21 cellular contexts compared by ENCODE assay signal in the genomic region with DNA sequence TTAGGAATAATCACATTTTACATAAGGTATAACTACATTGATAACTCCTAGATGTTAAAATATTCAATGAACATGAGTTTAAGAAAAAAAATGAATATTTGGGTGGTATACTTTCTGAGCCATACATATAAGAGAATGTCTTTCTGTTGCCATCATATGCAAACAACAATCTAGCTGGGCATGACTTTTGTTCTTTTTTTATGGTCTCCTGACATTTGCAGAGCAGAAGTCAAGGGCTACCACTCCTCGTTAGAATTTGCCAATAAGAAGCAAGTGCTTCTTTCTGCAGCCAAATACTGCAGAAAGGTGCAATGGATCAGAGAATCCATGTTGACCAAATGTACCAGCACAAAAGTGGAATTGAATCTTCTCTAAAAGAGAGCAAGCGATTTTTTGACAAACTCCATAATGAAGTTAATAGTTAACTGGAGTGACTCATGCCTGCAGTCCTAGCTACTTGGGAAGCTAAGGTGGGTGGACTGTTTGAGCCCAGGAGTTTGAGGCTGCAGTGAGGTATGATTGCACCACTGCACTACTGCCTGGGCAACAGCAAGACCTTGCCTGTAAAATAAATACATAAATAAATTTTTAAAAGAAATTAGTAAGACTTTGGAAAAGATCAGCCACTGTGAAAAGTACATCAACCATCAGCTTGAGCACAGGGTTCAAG. TPM values are rescaled to one million over a fixed set of nuclear protein-coding genes. Genes with fewer than 3 reads are reported as not detected.
DNase-seq lines count a peak whose midpoint lies in the region; ATAC-seq, FAIRE-seq and TF ChIP-seq lines count a peak whose summit lies in the region.
"Had no signal": no experiment of that assay in that cellular context is flagged by ENCODE, and none has a peak within 500 bp of the region (broad histone marks: within the 10 kb centered on the region; RNA-seq: fewer than 3 reads in every experiment).

No MANE protein-coding gene starts in this region.

- WGBS in A549 (ENCODE audit: missing lambda C conversion rate), result 0% methylated on average over 2 of the region's 2 CpGs

- no peak for TF ChIP-seq POLR2A in A549 (IDR thresholded peaks at IDR 0.05; ENCODE audit: low read length)

- H3K4me3 ChIP-seq in A549 (no peak overlapping the region), colonic mucosa (no peak overlapping the region), left lung (no peak overlapping the region)
- H3K4me3 ChIP-seq: tibial artery had no signal

- H3K9me3 ChIP-seq in A549 (no peaks in the 10 kb centered on the region), colonic mucosa (no peaks in the 10 kb centered on the region), left lung (no peaks in the 10 kb centered on the region)
- H3K9me3 ChIP-seq: BE2C, neutrophil, tibial artery had no signal

- DNase-seq in A549 (ENCODE audit: low read depth in 1 of 2, low spot score in 1 of 2) (peak in 1 of 2 experiments; percentile 62), LoVo (ENCODE audit: low spot score) (peak; percentile 63), colonic mucosa (peak; percentile 23), left lung (no peak)
- DNase-seq: activated CD4-positive, alpha-beta memory T cell treated with anti-CD3 and anti-CD28 coated beads, Interleukin-2, amount 10 ng/mL, durations not matched to agents 7 days and 5 days; activated gamma-delta T cell treated with Interleukin-2 at 50 U/mL for 16 hours; BE2C; COR-L47; hypothalamus; KG1; NCI-H1694 treated with DMSO at 0.1 percent for 48 hours; NCI-H774; stimulated activated CD4-positive, alpha-beta T cell treated with anti-CD3 and anti-CD28 coated beads, Interleukin-4, amount 100 ng/mL, for 1 hour; stimulated activated naive CD8-positive, alpha-beta T cell treated with anti-CD3 and anti-CD28 coated beads, Interleukin-15, Interleukin-2, amounts not matched to agents 100 U/mL and 50 U/mL, for 24 hours; tibial artery had no signal

- H3K27ac ChIP-seq in A549 (peak overlapping the region; percentile 49 to 53; a peak in 5 of 6 replicates), colonic mucosa (peak overlapping the region; percentile 4), left lung (no peak overlapping the region)
- H3K27ac ChIP-seq: neutrophil, tibial artery had no signal

- TF ChIP-seq EP300 in A549 (IDR thresholded peaks at IDR 0.05), result no peak

- ATAC-seq in A549 (peak; percentile 62 to 86; a peak in 5 of 6 replicates), left lung (peak; percentile 50), GM19328 (IDR thresholded peaks at IDR 0.05; ENCODE audit: unreplicated experiment) (no peak), HG02763 (IDR thresholded peaks at IDR 0.05; ENCODE audit: unreplicated experiment) (no peak), HG02623 (IDR thresholded peaks at IDR 0.05; ENCODE audit: unreplicated experiment) (no peak), HG02571 (IDR thresholded peaks at IDR 0.05; ENCODE audit: unreplicated experiment) (no peak)
- ATAC-seq: esophagus mucosa; stimulated activated naive CD8-positive, alpha-beta T cell treated with anti-CD3 and anti-CD28 coated beads, Interleukin-15, Interleukin-2, amounts not matched to agents 100 U/mL and 50 U/mL, for 24 hours had no signal

- FAIRE-seq in A549 (lab: Jason Lieb, UNC), result peak; percentile 67

- H3K4me1 ChIP-seq in A549 (peaks cover 14% of the 10 kb centered on the region), colonic mucosa (no peaks in the 10 kb centered on the region), left lung (no peaks in the 10 kb centered on the region)
- H3K4me1 ChIP-seq: BE2C, tibial artery had no signal

- peak overlapping the region; percentile 69 for H3K4me2 ChIP-seq in A549

- no peaks in the 10 kb centered on the region for H3K27me3 ChIP-seq in colonic mucosa
- no peaks in the 10 kb centered on the region for H3K27me3 ChIP-seq in left lung
- H3K27me3 ChIP-seq: BE2C, neutrophil, tibial artery had no signal

- TF ChIP-seq CTCF in A549 (IDR thresholded peaks at IDR 0.05) (no peak), colonic mucosa (IDR thresholded peaks at IDR 0.05) (no peak), left lung (IDR thresholded peaks at IDR 0.05) (no peak)

- H3K36me3 ChIP-seq in colonic mucosa (no peaks in the 10 kb centered on the region), left lung (no peaks in the 10 kb centered on the region)
- H3K36me3 ChIP-seq: BE2C, neutrophil, tibial artery had no signal

- no peak overlapping the region for H3K9ac ChIP-seq in colonic mucosa (ENCODE audit: low read depth in 2 of 2, low read length in 2 of 2)

- TF ChIP-seq RAD21 in A549 (conservative IDR thresholded peaks at IDR 0.05 in 1 of 2, IDR thresholded peaks at IDR 0.05 in 1 of 2), result no peak

- POLR2A ChIA-PET in A549 (lab: Yijun Ruan, JAX), result interaction anchor here (0.6 to 1.0 kb wide), 2 partner anchors 195 to 416 kb away, joined by 3 to 4 read pairs; no protein-coding TSS in a partner anchor

- CTCF ChIA-PET in A549 (lab: Yijun Ruan, JAX), result interaction anchor here (1.5 to 3.1 kb wide), 4 partner anchors 9 to 224 kb away, joined by 3 to 15 read pairs (median 3); no protein-coding TSS in a partner anchor

- intact Hi-C loops in colonic mucosa (cut with DNase I) (no loop called here), left lung (cut with DNase I) (no loop called here)

TF ChIP-seq in A549, 52 proteins besides CTCF, POLR2A, EP300 and RAD21:
- TF ChIP-seq FOSL2 (IDR thresholded peaks at IDR 0.05), result peak; percentile 57
- TF ChIP-seq FOSL2 (CRISPR knock-in tag; IDR thresholded peaks at IDR 0.05), result peak; percentile 53; the same call in 1 of the 2 replicates
- no peak for TF ChIP-seq ZSCAN20 (CRISPR knock-in tag; IDR thresholded peaks at IDR 0.05)
- TF ChIP-seq, protein P1, sequence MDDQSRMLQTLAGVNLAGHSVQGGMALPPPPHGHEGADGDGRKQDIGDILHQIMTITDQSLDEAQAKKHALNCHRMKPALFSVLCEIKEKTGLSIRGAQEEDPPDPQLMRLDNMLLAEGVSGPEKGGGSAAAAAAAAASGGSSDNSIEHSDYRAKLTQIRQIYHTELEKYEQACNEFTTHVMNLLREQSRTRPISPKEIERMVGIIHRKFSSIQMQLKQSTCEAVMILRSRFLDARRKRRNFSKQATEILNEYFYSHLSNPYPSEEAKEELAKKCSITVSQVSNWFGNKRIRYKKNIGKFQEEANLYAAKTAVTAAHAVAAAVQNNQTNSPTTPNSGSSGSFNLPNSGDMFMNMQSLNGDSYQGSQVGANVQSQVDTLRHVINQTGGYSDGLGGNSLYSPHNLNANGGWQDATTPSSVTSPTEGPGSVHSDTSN (IDR thresholded peaks at IDR 0.05), result no peak
- TF ChIP-seq JUNB (IDR thresholded peaks at IDR 0.05), result 0 out of 2 replicates have a peak, but pooled peaks have one; percentile 27
- TF ChIP-seq SMC3 (IDR thresholded peaks at IDR 0.05), result peak; percentile 18; the same call in 1 of the 3 replicates
- TF ChIP-seq CEBPB (IDR thresholded peaks at IDR 0.05), result peak; percentile 26 to 52; a peak in 1 of 4 replicates

RNA-seq across cellular contexts. Expression of a gene that starts 25.5 kb away (rescaled TPM):
- 38.1 and 48.1 TPM in 2 replicates for polyA plus RNA-seq in A549 (2011; rRNA removed)
- polyA plus RNA-seq in A549 (2012; cell fraction: cytosol; rRNA removed), result 13.4 and 15.5 TPM in 2 replicates
- 4.8 and 6.1 TPM in 2 replicates for polyA plus RNA-seq in A549 (2012; cell fraction: nucleus; rRNA removed)
- 25.2 to 26.0 TPM (median 25.6 TPM) in 3 replicates for polyA plus RNA-seq in A549 (2017; fragmentation: RNase III; extraction: RNeasy Plus Mini Kit Qiagen cat#74134 plus additional on column Dnase treatment)
- 36.2 and 38.4 TPM in 2 replicates for polyA minus RNA-seq in A549 (2011; rRNA and poly(A)+ RNA removed)
- total RNA-seq in colonic mucosa, result 10 to 100 TPM; 15.6 to 20.5 TPM
- total RNA-seq in left lung, result 10 to 100 TPM; 18.5 to 22.0 TPM

Comparison
In these comparisons a context has a peak if more than half of its experiments do, and no peak if none do; other contexts are left out.
1. ATAC-seq: peak in A549 (2 of 2) and left lung (single experiment); none in GM19328 (single experiment), HG02763 (single experiment), HG02623 (single experiment) and HG02571 (single experiment).
2. DNase-seq: peak in LoVo (single experiment) and colonic mucosa (single experiment); none in left lung (0 of 2).
3. H3K27ac ChIP-seq: peak in A549 (2 of 2) and colonic mucosa (single experiment); none in left lung (0 of 2).